ENCODE assay signal across 22 cellular contexts in the genomic region with DNA sequence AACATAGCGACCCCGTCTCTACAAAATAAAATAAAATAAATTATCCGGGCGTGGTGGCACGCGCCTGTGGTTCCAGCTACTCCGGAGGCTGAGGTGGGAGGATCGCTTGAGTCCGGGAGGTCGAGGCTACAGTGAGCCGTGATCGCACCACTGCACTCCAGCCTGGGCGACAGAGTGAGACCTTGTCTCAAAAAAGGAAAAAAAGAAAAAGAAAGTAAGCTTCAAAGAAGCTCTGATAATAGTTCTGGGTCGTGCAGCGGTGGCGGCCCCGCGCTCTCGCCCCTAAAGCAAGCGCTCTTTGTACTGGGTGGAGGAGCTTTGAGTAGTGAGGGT. TPM values are rescaled to one million over a fixed set of nuclear protein-coding genes. Genes with fewer than 3 reads are reported as not detected.
DNase-seq lines count a peak whose midpoint lies in the region; ATAC-seq and TF ChIP-seq lines count a peak whose summit lies in the region.
"Had no signal": no experiment of that assay in that cellular context is flagged by ENCODE, and none has a peak within 500 bp of the region (broad histone marks: within the 10 kb centered on the region; RNA-seq: fewer than 3 reads in every experiment).

No MANE protein-coding gene starts in this region.

- H3K27ac ChIP-seq in IMR-90 (ENCODE audit: insufficient read depth, low read length) (no peak overlapping the region), hepatocyte (no peak overlapping the region), skeletal muscle tissue (ENCODE audit: low read depth, low read length) (no peak overlapping the region), Karpas-422 (ENCODE audit: low read length) (no peak overlapping the region)
- H3K27ac ChIP-seq: 22Rv1, C4-2B, epithelial cell of prostate had no signal

- H2BK120ac ChIP-seq in IMR-90 (ENCODE audit: low read depth, low read length): no peak overlapping the region

- TF ChIP-seq POLR2A in IMR-90 (IDR thresholded peaks at IDR 0.05; ENCODE audit: low read depth, low read length): no peak

- no peak overlapping the region for H3K56ac ChIP-seq in IMR-90 (ENCODE audit: extremely low read depth, insufficient read depth, low read length)

- H3K23ac ChIP-seq in IMR-90 (ENCODE audit: low read depth, low read length): no peak overlapping the region

- no peak overlapping the region for H3K9ac ChIP-seq in IMR-90 (ENCODE audit: low read depth, low read length)
- no peak overlapping the region for H3K9ac ChIP-seq in skeletal muscle tissue (ENCODE audit: low read depth in 1 of 3, low read length in 3 of 3)
- no peak overlapping the region for H3K9ac ChIP-seq in Karpas-422 (ENCODE audit: low read length)

- CTCF ChIA-PET in activated CD4-positive, alpha-beta T cell treated with anti-CD3 and anti-CD28 coated beads for 36 hours (lab: Charles Lee): interaction anchor here (1.3 kb wide), 1 partner anchor 9 kb away, joined by 3 read pairs; no protein-coding TSS in a partner anchor
- CTCF ChIA-PET in IMR-90 (lab: Yijun Ruan, JAX): no interaction called here

- 30% methylated on average over 6 of the region's 20 CpGs; no CpG with 5 or more reads in 1 of the 2 experiments for WGBS in IMR-90 (ENCODE audit: extremely low coverage in 2 of 2, insufficient read length in 1 of 2), 2 experiments
- WGBS in hepatocyte (ENCODE audit: low lambda C conversion rate, missing lambda C conversion rate): 22% methylated on average over 20 of the region's 20 CpGs

- H3K4me1 ChIP-seq in IMR-90 (ENCODE audit: control insufficient read depth, insufficient read depth, low read length) (peaks cover 3% of the 10 kb centered on the region; the same call in 1 of the 2 replicates), hepatocyte (ENCODE audit: insufficient read depth) (peaks cover 39% of the 10 kb centered on the region), skeletal muscle tissue (ENCODE audit: control insufficient read depth in 3 of 3, insufficient read depth in 3 of 3, low read length in 3 of 3) (peaks cover 19 to 34% (median 32%) of the 10 kb centered on the region in 3 donors), Karpas-422 (ENCODE audit: low read length) (no peaks in the 10 kb centered on the region)

- H3K79me2 ChIP-seq in hepatocyte (no peaks in the 10 kb centered on the region), Karpas-422 (ENCODE audit: low read length) (no peaks in the 10 kb centered on the region)

- H3K9me1 ChIP-seq in IMR-90 (ENCODE audit: insufficient read depth, low read length): no peaks in the 10 kb centered on the region

- intact Hi-C loops in activated CD4-positive, alpha-beta T cell treated with anti-CD3 and anti-CD28 coated beads for 36 hours (cut with DNase I, micrococcal nuclease): loop anchor here in 1 of 2 experiments (10.0 kb wide), 1 partner anchor 1929 kb away; no protein-coding TSS in a partner anchor
- intact Hi-C loops in IMR-90 (cut with micrococcal nuclease) (no loop called here), posterior vena cava (cut with DNase I) (no loop called here)

- no TSS peak for BruUV-seq in IMR-90 (replicated peaks; lab: Mats Ljungman, UMichigan)

- no peak overlapping the region for H2BK5ac ChIP-seq in IMR-90 (ENCODE audit: low read depth, low read length, poor library complexity, severe bottlenecking)

- H3K4me2 ChIP-seq in IMR-90 (ENCODE audit: low read depth, low read length): no peak overlapping the region; the same call in 1 of the 2 replicates
- H3K4me2 ChIP-seq in hepatocyte: peak overlapping the region; percentile 63
- no peak overlapping the region for H3K4me2 ChIP-seq in Karpas-422 (ENCODE audit: low read depth, low read length, poor library complexity, severe bottlenecking)

- TF ChIP-seq CTCF in IMR-90 (conservative IDR thresholded peaks at IDR 0.05; ENCODE audit: low read depth, low read length): no peak
- TF ChIP-seq CTCF in hepatocyte (IDR thresholded peaks at IDR 0.05; ENCODE audit: poor library complexity): no peak

- H4K8ac ChIP-seq in IMR-90 (ENCODE audit: low read depth in 2 of 2, low read length in 2 of 2): no peak overlapping the region

- no peak overlapping the region for H2AK5ac ChIP-seq in IMR-90 (ENCODE audit: low read depth, low read length)

- H3K4me1 Mint-ChIP-seq in activated CD4-positive, alpha-beta T cell treated with anti-CD3 and anti-CD28 coated beads for 36 hours: peaks cover 17% of the 10 kb centered on the region

- H3K4me3 Mint-ChIP-seq in activated CD4-positive, alpha-beta T cell treated with anti-CD3 and anti-CD28 coated beads for 36 hours: peak overlapping the region; percentile 23
- H3K4me3 Mint-ChIP-seq: T-helper 2 cell treated with Interferon-gamma antibody and Interleukin-4, amounts not matched to agents 5 μg/mL and 100 μg/mL, for 36 hours had no signal

- no peaks in the 10 kb centered on the region for H3K9me3 Mint-ChIP-seq in activated CD4-positive, alpha-beta T cell treated with anti-CD3 and anti-CD28 coated beads for 36 hours (ENCODE audit: low read depth)
- H3K9me3 Mint-ChIP-seq: activated T-helper 2 cell treated with anti-CD3 and anti-CD28 coated beads, Interferon-gamma antibody, Interleukin-2, Interleukin-4, amounts not matched to agents 10 μg/mL and 5 μg/mL and 100 μg/mL, durations not matched to agents 14 hours and 24 hours and 36 hours; T-helper 2 cell treated with Interferon-gamma antibody and Interleukin-4, amounts not matched to agents 5 μg/mL and 100 μg/mL, for 36 hours had no signal

- H3K4ac ChIP-seq in IMR-90 (ENCODE audit: low read depth, low read length): no peak overlapping the region

- H3K4me3 ChIP-seq in IMR-90 (ENCODE audit: insufficient read depth, low read depth, low read length) (no peak overlapping the region), hepatocyte (no peak overlapping the region), skeletal muscle tissue (ENCODE audit: low read length in 3 of 3) (peak overlapping the region in 2 of 3 donors; percentile 23 to 45), Karpas-422 (ENCODE audit: low read length) (no peak overlapping the region)

- no peak overlapping the region for H2AK9ac ChIP-seq in IMR-90 (replicated peaks; ENCODE audit: low read depth, low read length, poor library complexity)

- H2BK15ac ChIP-seq in IMR-90 (ENCODE audit: low read depth, low read length): no peak overlapping the region

- H3K9me3 ChIP-seq in IMR-90 (ENCODE audit: control insufficient read depth, insufficient read depth, low read length): peaks cover 9% of the 10 kb centered on the region; the same call in 1 of the 2 replicates
- H3K9me3 ChIP-seq in hepatocyte (ENCODE audit: low read depth): no peaks in the 10 kb centered on the region
- H3K9me3 ChIP-seq in skeletal muscle tissue (ENCODE audit: control insufficient read depth in 3 of 3, low read length in 3 of 3): no peaks in the 10 kb centered on the region
- no peaks in the 10 kb centered on the region; the same call in 1 of the 2 replicates for H3K9me3 ChIP-seq in Karpas-422 (ENCODE audit: low read length)

- peaks cover 93% of the 10 kb centered on the region for H3K27me3 ChIP-seq in IMR-90 (ENCODE audit: control insufficient read depth, insufficient read depth, low read length)
- H3K27me3 ChIP-seq in hepatocyte: peaks cover 100% of the 10 kb centered on the region
- H3K27me3 ChIP-seq in skeletal muscle tissue (ENCODE audit: control insufficient read depth in 3 of 3, insufficient read depth in 3 of 3, low read length in 3 of 3): peaks cover 86 to 91% (median 90%) of the 10 kb centered on the region in 3 donors
- no peaks in the 10 kb centered on the region for H3K27me3 ChIP-seq in Karpas-422 (ENCODE audit: low read length)

- H3K9me2 ChIP-seq in hepatocyte (replicated peaks; ENCODE audit: insufficient read depth) (no peaks in the 10 kb centered on the region), Karpas-422 (replicated peaks; ENCODE audit: insufficient read depth, low read length) (no peaks in the 10 kb centered on the region)

- POLR2A ChIA-PET in activated CD4-positive, alpha-beta T cell treated with anti-CD3 and anti-CD28 coated beads for 36 hours (lab: Charles Lee): no interaction called here
- POLR2A ChIA-PET in IMR-90 (lab: Charles Lee; ENCODE audit: unreplicated experiment): no interaction called here

- H3K18ac ChIP-seq in IMR-90 (ENCODE audit: low read depth, low read length): no peak overlapping the region

- no peak for TF ChIP-seq RAD21 in IMR-90 (IDR thresholded peaks at IDR 0.05; ENCODE audit: low read length)

- no peak overlapping the region for H4K91ac ChIP-seq in IMR-90 (ENCODE audit: insufficient read depth, low read depth, low read length)

- in situ Hi-C loops in IMR-90 (cut with MboI; ENCODE audit: low sequenced_read_pairs): no loop called here

- H3K79me1 ChIP-seq in IMR-90 (ENCODE audit: low read depth in 1 of 2, low read length in 2 of 2): no peaks in the 10 kb centered on the region

- H2BK20ac ChIP-seq in IMR-90 (ENCODE audit: low read depth, low read length): no peak overlapping the region

- no peaks in the 10 kb centered on the region for H3K36me3 Mint-ChIP-seq in activated CD4-positive, alpha-beta T cell treated with anti-CD3 and anti-CD28 coated beads for 36 hours (ENCODE audit: low read depth)

- no peak overlapping the region for H3K27ac Mint-ChIP-seq in activated CD4-positive, alpha-beta T cell treated with anti-CD3 and anti-CD28 coated beads for 36 hours
- H3K27ac Mint-ChIP-seq: activated T-helper 2 cell treated with anti-CD3 and anti-CD28 coated beads, Interferon-gamma antibody, Interleukin-2, Interleukin-4, amounts not matched to agents 10 μg/mL and 5 μg/mL and 100 μg/mL, durations not matched to agents 14 hours and 24 hours and 36 hours; T-helper 2 cell treated with Interferon-gamma antibody and Interleukin-4, amounts not matched to agents 5 μg/mL and 100 μg/mL, for 36 hours had no signal

- no peak overlapping the region for H4K5ac ChIP-seq in IMR-90 (ENCODE audit: low read depth, low read length)

- H2AFZ ChIP-seq in IMR-90 (replicated peaks; ENCODE audit: low read length, poor library complexity) (peak overlapping the region; percentile 47), hepatocyte (no peak overlapping the region), Karpas-422 (ENCODE audit: low read length) (no peak overlapping the region)

- dilution Hi-C loops in IMR-90 (cut with HindIII; ENCODE audit: low sequenced_read_pairs, unreplicated experiment): no loop called here

- peaks cover 61% of the 10 kb centered on the region for H3K27me3 Mint-ChIP-seq in activated CD4-positive, alpha-beta T cell treated with anti-CD3 and anti-CD28 coated beads for 36 hours

- no peak for DNase-seq in activated CD4-positive, alpha-beta T cell treated with anti-CD3 and anti-CD28 coated beads for 36 hours
- DNase-seq in activated CD4-positive, alpha-beta T cell treated with anti-CD3 and anti-CD28 coated beads for 48 hours: no peak
- no peak for DNase-seq in IMR-90
- no peak for DNase-seq in hepatocyte (ENCODE audit: low spot score)
- DNase-seq in Karpas-422: no peak
- no peak for DNase-seq in posterior vena cava (ENCODE audit: low spot score)
- no peak for DNase-seq in KG1 (lab: John Stamatoyannopoulos, UW)
- DNase-seq: activated CD4-positive, alpha-beta T cell treated with anti-CD3 and anti-CD28 coated beads, Interleukin-2, amount 50 U/mL, for 1 hour; amygdala; DMS79; NCI-H1436; NCI-H2227 treated with DMSO at 0.1 percent for 48 hours; stimulated activated CD4-positive, alpha-beta T cell treated with anti-CD3 and anti-CD28 coated beads, Interleukin-12 subunit alpha, Interleukin-12 subunit beta, amount 100 ng/mL, for 4 hours had no signal

- ATAC-seq in activated CD4-positive, alpha-beta T cell treated with anti-CD3 and anti-CD28 coated beads for 36 hours: no peak
- ATAC-seq in IMR-90 (ENCODE audit: low read depth): no peak

- H3K14ac ChIP-seq in IMR-90 (replicated peaks; ENCODE audit: low read depth, low read length): no peak overlapping the region

- H3K36me3 ChIP-seq in IMR-90 (ENCODE audit: control insufficient read depth, insufficient read depth, low read length) (no peaks in the 10 kb centered on the region), hepatocyte (replicated peaks; ENCODE audit: insufficient read depth, low read depth) (no peaks in the 10 kb centered on the region), skeletal muscle tissue (ENCODE audit: control insufficient read depth in 3 of 3, insufficient read depth in 3 of 3, low read length in 3 of 3) (no peaks in the 10 kb centered on the region), Karpas-422 (ENCODE audit: insufficient read depth, low read length) (no peaks in the 10 kb centered on the region)

- H4K20me1 ChIP-seq in IMR-90 (ENCODE audit: insufficient read depth, low read length) (peaks cover 5% of the 10 kb centered on the region), hepatocyte (ENCODE audit: insufficient read depth, poor library complexity, severe bottlenecking) (no peaks in the 10 kb centered on the region), Karpas-422 (ENCODE audit: insufficient read depth, low read depth, low read length) (no peaks in the 10 kb centered on the region)

RNA-seq across cellular contexts. Expression of a gene that starts 6.8 kb away (rescaled TPM):
- not detected for total RNA-seq in activated CD4-positive, alpha-beta T cell treated with anti-CD3 and anti-CD28 coated beads for 36 hours
- total RNA-seq in IMR-90 (2012; rRNA removed): not detected in 2 replicates
- not detected in 2 replicates for polyA plus RNA-seq in IMR-90 (2012; rRNA removed)
- not detected in 2 replicates for polyA plus RNA-seq in IMR-90 (2012; cell fraction: cytosol; rRNA removed)
- not detected in 2 replicates for polyA plus RNA-seq in IMR-90 (2012; cell fraction: nucleus; rRNA removed; ENCODE audit: low replicate concordance)
- not detected in 2 replicates for total RNA-seq in hepatocyte
- 0.22 TPM in 1 of 2 replicates, not detected in the other for polyA plus RNA-seq in hepatocyte
- total RNA-seq in skeletal muscle tissue: not detected
- not detected in 2 replicates for total RNA-seq in Karpas-422 (2014; rRNA removed; shearing (Covaris generic); ENCODE audit: low replicate concordance)
- not detected for total RNA-seq in posterior vena cava
- total RNA-seq: activated T-helper 2 cell treated with anti-CD3 and anti-CD28 coated beads, Interferon-gamma antibody, Interleukin-2, Interleukin-4, amounts not matched to agents 10 μg/mL and 5 μg/mL and 100 μg/mL, durations not matched to agents 14 hours and 24 hours and 36 hours; LHCN-M2; mucosa of gallbladder; subcutaneous adipose tissue had no signal

Comparison
In these comparisons a context has a peak if more than half of its experiments do, and no peak if none do; other contexts are left out.
1. H3K4me3 ChIP-seq: peak in skeletal muscle tissue (2 of 3); none in IMR-90 (single experiment), hepatocyte (single experiment) and Karpas-422 (single experiment).